Comparison of ENCODE assay signal across 1 cellular context in the genomic region with DNA sequence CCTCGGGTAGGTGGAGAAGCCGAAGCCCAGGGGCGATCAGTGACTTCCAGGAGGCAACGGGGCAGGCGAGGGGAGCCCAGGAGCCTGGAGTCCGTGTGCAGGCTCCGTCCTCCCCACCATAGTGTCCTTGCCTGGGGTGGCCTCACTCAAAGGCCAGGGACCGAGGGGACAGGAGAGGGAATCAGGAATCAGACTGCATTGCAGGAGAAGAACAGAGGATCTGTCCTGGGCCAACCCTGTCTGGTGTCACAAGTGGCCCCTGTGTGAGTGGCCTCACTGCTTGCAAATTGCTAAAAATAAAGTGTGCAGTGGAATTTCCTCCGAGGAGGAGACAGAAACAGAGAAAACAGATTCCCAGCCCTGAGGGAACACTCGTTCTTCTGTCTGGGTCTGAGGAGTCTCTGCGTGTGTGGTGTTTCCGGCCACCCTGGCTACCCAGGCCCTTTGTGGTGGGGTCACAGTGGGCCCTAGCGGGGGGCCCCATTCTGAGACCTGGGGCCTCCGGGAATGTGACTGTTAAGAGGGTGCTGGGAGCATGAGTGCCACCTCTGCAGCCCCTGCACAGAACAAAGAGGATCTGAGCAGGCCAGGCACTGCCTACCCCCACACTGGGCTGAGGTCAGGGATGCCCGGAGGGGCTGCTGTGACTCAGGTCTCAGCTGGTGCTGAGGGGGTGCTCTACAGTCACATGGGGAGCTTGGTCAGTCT.
TF ChIP-seq lines count a peak whose summit lies in the region.

No MANE protein-coding gene starts in this region.

TF ChIP-seq in SK-N-SH treated with all-trans-retinoic acid at 6 μM for 48 hours, 23 proteins besides CTCF, POLR2A, EP300 and RAD21 (continued from another document):
- TF ChIP-seq, protein P1, sequence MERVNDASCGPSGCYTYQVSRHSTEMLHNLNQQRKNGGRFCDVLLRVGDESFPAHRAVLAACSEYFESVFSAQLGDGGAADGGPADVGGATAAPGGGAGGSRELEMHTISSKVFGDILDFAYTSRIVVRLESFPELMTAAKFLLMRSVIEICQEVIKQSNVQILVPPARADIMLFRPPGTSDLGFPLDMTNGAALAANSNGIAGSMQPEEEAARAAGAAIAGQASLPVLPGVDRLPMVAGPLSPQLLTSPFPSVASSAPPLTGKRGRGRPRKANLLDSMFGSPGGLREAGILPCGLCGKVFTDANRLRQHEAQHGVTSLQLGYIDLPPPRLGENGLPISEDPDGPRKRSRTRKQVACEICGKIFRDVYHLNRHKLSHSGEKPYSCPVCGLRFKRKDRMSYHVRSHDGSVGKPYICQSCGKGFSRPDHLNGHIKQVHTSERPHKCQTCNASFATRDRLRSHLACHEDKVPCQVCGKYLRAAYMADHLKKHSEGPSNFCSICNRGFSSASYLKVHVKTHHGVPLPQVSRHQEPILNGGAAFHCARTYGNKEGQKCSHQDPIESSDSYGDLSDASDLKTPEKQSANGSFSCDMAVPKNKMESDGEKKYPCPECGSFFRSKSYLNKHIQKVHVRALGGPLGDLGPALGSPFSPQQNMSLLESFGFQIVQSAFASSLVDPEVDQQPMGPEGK (CRISPR knock-in tag; IDR thresholded peaks at IDR 0.05; ENCODE audit: borderline replicate concordance) = no peak
- TF ChIP-seq ZNF565 (CRISPR knock-in tag; conservative IDR thresholded peaks at IDR 0.05; ENCODE audit: low read depth) = no peak
TF ChIP-seq in SK-N-SH treated with all-trans-retinoic acid at 6 μM for 48 hours: peak in this region for 0.
